In the genomic region with DNA sequence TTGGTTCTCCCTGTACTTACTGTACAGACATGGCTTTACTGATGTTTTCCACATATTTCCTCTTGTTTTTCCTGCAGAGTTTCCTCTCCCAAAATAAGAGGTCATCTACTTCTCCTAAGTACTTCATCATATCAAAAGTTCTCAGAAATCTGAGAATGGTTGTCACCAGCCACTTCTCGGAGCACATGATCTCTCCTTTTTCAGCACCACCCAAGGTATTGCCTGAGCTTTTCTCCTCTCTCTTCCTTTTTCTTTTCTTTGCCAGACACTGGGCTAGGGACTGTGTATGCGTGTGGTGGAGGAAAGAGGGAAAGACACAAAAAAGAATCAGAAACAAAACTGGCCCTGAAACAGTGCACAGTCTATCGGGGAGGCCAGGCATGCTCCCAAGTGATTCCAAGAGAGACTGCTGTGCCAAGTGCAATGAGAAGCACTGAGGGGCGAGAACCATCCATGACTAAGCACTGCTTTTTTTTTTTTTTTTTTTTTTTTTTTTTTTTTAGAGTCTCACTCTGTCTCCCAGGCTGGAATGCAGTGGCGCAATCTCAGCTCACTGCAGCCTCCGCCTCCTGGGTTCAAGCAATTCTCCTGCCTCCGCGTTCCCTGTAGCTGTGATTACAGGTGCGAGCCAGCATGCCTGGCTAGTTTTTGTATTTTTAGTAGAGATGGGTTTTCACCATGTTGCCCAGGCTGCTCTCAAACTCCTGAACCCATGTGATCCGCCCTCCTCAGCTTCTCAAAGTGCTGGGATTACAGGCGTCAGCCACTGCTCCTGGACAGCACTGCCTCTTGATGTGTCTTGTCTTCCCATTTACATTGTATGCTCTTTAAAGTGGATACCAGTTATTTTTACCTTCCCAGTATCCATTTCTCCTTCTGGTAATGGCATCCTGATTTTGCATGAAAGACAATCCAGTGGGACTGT, we compare ENCODE assay signal across 11 cellular contexts.
DNase-seq lines count a peak whose midpoint lies in the region; ATAC-seq and TF ChIP-seq lines count a peak whose summit lies in the region.
"Had no signal": no experiment of that assay in that cellular context is flagged by ENCODE, and none has a peak within 500 bp of the region (broad histone marks: within the 10 kb centered on the region; RNA-seq: fewer than 3 reads in every experiment).

No MANE protein-coding gene starts in this region.

- H3K27me3 ChIP-seq in RWPE2 (ENCODE audit: insufficient read depth, poor library complexity, severe bottlenecking): no peaks in the 10 kb centered on the region
- H3K27me3 ChIP-seq in ovary: no peaks in the 10 kb centered on the region
- H3K27me3 ChIP-seq in CD4-positive, alpha-beta memory T cell (ENCODE audit: insufficient read depth, low read length): no peaks in the 10 kb centered on the region

- H3K4me1 Mint-ChIP-seq in CD4-positive, alpha-beta memory T cell: no peaks in the 10 kb centered on the region
- H3K4me1 Mint-ChIP-seq: activated CD4-positive, alpha-beta T cell treated with anti-CD3 and anti-CD28 coated beads, Interleukin-2, amount 10 ng/mL, durations not matched to agents 24 days and 14 days had no signal

- CTCF ChIA-PET in CD4-positive, alpha-beta memory T cell (lab: Charles Lee; ENCODE audit: partially characterized antibody): no interaction called here

- TF ChIP-seq CTCF in RWPE2 (IDR thresholded peaks at IDR 0.05; ENCODE audit: poor library complexity, severe bottlenecking) (no peak), foreskin fibroblast (IDR thresholded peaks at IDR 0.05; ENCODE audit: low read depth, low read length) (no peak), ovary (IDR thresholded peaks at IDR 0.05) (no peak)

- WGBS in ovary, 3 donors: 32 to 50% (median 42%) methylated on average over 11 of the region's 11 CpGs

- H3K27me3 Mint-ChIP-seq in CD4-positive, alpha-beta memory T cell: no peaks in the 10 kb centered on the region
- H3K27me3 Mint-ChIP-seq: activated CD4-positive, alpha-beta T cell treated with anti-CD3 and anti-CD28 coated beads, Interleukin-2, amount 10 ng/mL, durations not matched to agents 24 days and 14 days had no signal

- TF ChIP-seq EP300 in ovary (IDR thresholded peaks at IDR 0.05): no peak

- DNase-seq in COLO829 (ENCODE audit: low spot score) (peak; percentile 29), RWPE2 (ENCODE audit: low spot score) (no peak), foreskin fibroblast (peak; percentile 77 to 87), ovary (peak; percentile 33 to 66 (median 53)), erythroblast (lab: John Stamatoyannopoulos, UW) (no peak), DMS153 (lab: John Stamatoyannopoulos, UW) (no peak)
- no peak for DNase-seq in CD4-positive, alpha-beta memory T cell
- DNase-seq: activated CD4-positive, alpha-beta T cell treated with anti-CD3 and anti-CD28 coated beads, Interleukin-2, amount 10 ng/mL, durations not matched to agents 24 days and 14 days; Calu3; NCI-H187 had no signal

- TF ChIP-seq POLR2A in ovary (IDR thresholded peaks at IDR 0.05) (no peak), erythroblast (IDR thresholded peaks at IDR 0.05; ENCODE audit: low read length) (no peak)

- H3K36me3 ChIP-seq in RWPE2 (ENCODE audit: low read depth) (no peaks in the 10 kb centered on the region), ovary (no peaks in the 10 kb centered on the region)
- H3K36me3 ChIP-seq in CD4-positive, alpha-beta memory T cell (ENCODE audit: insufficient read depth, low read length): no peaks in the 10 kb centered on the region

- H3K9me3 Mint-ChIP-seq in CD4-positive, alpha-beta memory T cell: peaks cover 0 to 4% (median 0%) of the 10 kb centered on the region in 8 donors
- H3K9me3 Mint-ChIP-seq: activated CD4-positive, alpha-beta T cell treated with anti-CD3 and anti-CD28 coated beads, Interleukin-2, amount 10 ng/mL, durations not matched to agents 24 days and 14 days had no signal

- peak; percentile 85 for ATAC-seq in RWPE2 (ENCODE audit: low read depth)
- ATAC-seq in HG02973 (IDR thresholded peaks at IDR 0.05; ENCODE audit: unreplicated experiment): no peak

- H3K4me3 ChIP-seq in RWPE2 (ENCODE audit: severe bottlenecking): no peak overlapping the region
- no peak overlapping the region for H3K4me3 ChIP-seq in foreskin fibroblast (ENCODE audit: low read depth in 1 of 2, low read length in 2 of 2)
- no peak overlapping the region for H3K4me3 ChIP-seq in ovary
- H3K4me3 ChIP-seq in CD4-positive, alpha-beta memory T cell (ENCODE audit: low read length in 2 of 2): no peak overlapping the region

- peaks cover 10% of the 10 kb centered on the region for H3K4me1 ChIP-seq in RWPE2 (ENCODE audit: insufficient read depth, poor library complexity, severe bottlenecking)
- H3K4me1 ChIP-seq in ovary (ENCODE audit: insufficient read depth): no peaks in the 10 kb centered on the region
- no peaks in the 10 kb centered on the region for H3K4me1 ChIP-seq in CD4-positive, alpha-beta memory T cell (ENCODE audit: insufficient read depth, low read length)

- H3K27ac Mint-ChIP-seq in CD4-positive, alpha-beta memory T cell: no peak overlapping the region
- H3K27ac Mint-ChIP-seq: activated CD4-positive, alpha-beta T cell treated with anti-CD3 and anti-CD28 coated beads, Interleukin-2, amount 10 ng/mL, durations not matched to agents 24 days and 14 days had no signal

- H3K36me3 Mint-ChIP-seq in CD4-positive, alpha-beta memory T cell: no peaks in the 10 kb centered on the region

- no peaks in the 10 kb centered on the region for H3K9me3 ChIP-seq in RWPE2 (ENCODE audit: severe bottlenecking)
- no peaks in the 10 kb centered on the region for H3K9me3 ChIP-seq in ovary
- H3K9me3 ChIP-seq in CD4-positive, alpha-beta memory T cell (ENCODE audit: control insufficient read depth in 1 of 2, low read length in 2 of 2): no peaks in the 10 kb centered on the region

- POLR2A ChIA-PET in CD4-positive, alpha-beta memory T cell (lab: Charles Lee; ENCODE audit: partially characterized antibody): no interaction called here

- intact Hi-C loops in ovary (cut with DNase I): no loop called here
- intact Hi-C loops in CD4-positive, alpha-beta memory T cell (cut with micrococcal nuclease): no loop called here

- H3K27ac ChIP-seq in RWPE2 (ENCODE audit: poor library complexity, severe bottlenecking) (peak overlapping the region; percentile 35), ovary (no peak overlapping the region)
- no peak overlapping the region for H3K27ac ChIP-seq in CD4-positive, alpha-beta memory T cell (ENCODE audit: low read depth, low read length)

- H3K4me3 Mint-ChIP-seq in CD4-positive, alpha-beta memory T cell: no peak overlapping the region
- H3K4me3 Mint-ChIP-seq: activated CD4-positive, alpha-beta T cell treated with anti-CD3 and anti-CD28 coated beads, Interleukin-2, amount 10 ng/mL, durations not matched to agents 24 days and 14 days had no signal

Comparison
In these comparisons a context has a peak if more than half of its experiments do, and no peak if none do; other contexts are left out.
1. DNase-seq: peak in COLO829 (single experiment), foreskin fibroblast (2 of 2) and ovary (5 of 5); none in RWPE2 (single experiment), erythroblast (0 of 2), CD4-positive, alpha-beta memory T cell (0 of 5) and DMS153 (single experiment).